ENCODE assay signal across 20 cellular contexts in genomic region chr20:51938557-51939324, GRCh38.
DNase-seq lines count a peak whose midpoint lies in the region; ATAC-seq and TF ChIP-seq lines count a peak whose summit lies in the region.
"Had no signal": no experiment of that assay in that cellular context is flagged by ENCODE, and none has a peak within 500 bp of the region (broad histone marks: within the 10 kb centered on the region; RNA-seq: fewer than 3 reads in every experiment).

No MANE protein-coding gene starts in this region.

- no peak overlapping the region for H3K23ac ChIP-seq in IMR-90 (ENCODE audit: low read depth, low read length)

- H3K9me3 ChIP-seq in IMR-90 (ENCODE audit: control insufficient read depth, insufficient read depth, low read length) (no peaks in the 10 kb centered on the region), PC-9 (ENCODE audit: insufficient read depth, low read depth) (no peaks in the 10 kb centered on the region), colonic mucosa (no peaks in the 10 kb centered on the region)
- H3K9me3 ChIP-seq: gastroesophageal sphincter, SJCRH30 had no signal

- H4K20me1 ChIP-seq in IMR-90 (ENCODE audit: insufficient read depth, low read length): no peaks in the 10 kb centered on the region
- no peaks in the 10 kb centered on the region for H4K20me1 ChIP-seq in PC-9 (ENCODE audit: insufficient read depth)

- 0 out of 2 replicates have a peak, but pooled peaks cover 8% of the 10 kb centered on the region for H3F3A ChIP-seq in PC-9 (ENCODE audit: insufficient read depth, low read depth)

- no peak overlapping the region for H3K9ac ChIP-seq in IMR-90 (ENCODE audit: low read depth, low read length)
- H3K9ac ChIP-seq in colonic mucosa (ENCODE audit: low read depth in 2 of 2, low read length in 2 of 2): no peak overlapping the region

- H3K56ac ChIP-seq in IMR-90 (ENCODE audit: extremely low read depth, insufficient read depth, low read length): no peak overlapping the region

- no peak overlapping the region for H2BK120ac ChIP-seq in IMR-90 (ENCODE audit: low read depth, low read length)

- CTCF ChIA-PET in IMR-90 (lab: Yijun Ruan, JAX) (interaction anchor here (0.6 to 1.4 kb wide), 2 partner anchors 9 to 47 kb away, joined by 3 to 4 read pairs; no protein-coding TSS in a partner anchor), PC-9 (lab: Charles Lee) (interaction anchor here (0.7 to 1.2 kb wide), 2 partner anchors 163 to 268 kb away, joined by 3 to 4 read pairs; no protein-coding TSS in a partner anchor)

- ATAC-seq in IMR-90 (ENCODE audit: low read depth): peak; percentile 72
- ATAC-seq in HG02571 (IDR thresholded peaks at IDR 0.05; ENCODE audit: unreplicated experiment): no peak
- ATAC-seq: activated CD8-positive, alpha-beta memory T cell treated with anti-CD3 and anti-CD28 coated beads, Interleukin-2, amount 10 ng/mL, durations not matched to agents 7 days and 5 days; gastroesophageal sphincter; stimulated activated effector memory CD8-positive, alpha-beta T cell treated with anti-CD3 and anti-CD28 coated beads, Interleukin-12 subunit alpha, Interleukin-12 subunit beta, amount 100 ng/mL, for 72 hours had no signal

- H2BK20ac ChIP-seq in IMR-90 (ENCODE audit: low read depth, low read length): no peak overlapping the region

- H3K4me1 ChIP-seq in IMR-90 (ENCODE audit: control insufficient read depth, insufficient read depth, low read length): peaks cover 6% of the 10 kb centered on the region
- peaks cover 12% of the 10 kb centered on the region for H3K4me1 ChIP-seq in PC-9 (replicated peaks; ENCODE audit: insufficient read depth)
- no peaks in the 10 kb centered on the region for H3K4me1 ChIP-seq in colonic mucosa
- H3K4me1 ChIP-seq: gastroesophageal sphincter, SJCRH30 had no signal

- no peak overlapping the region for H2AK9ac ChIP-seq in IMR-90 (replicated peaks; ENCODE audit: low read depth, low read length, poor library complexity)

- no peaks in the 10 kb centered on the region for H3K9me2 ChIP-seq in PC-9 (ENCODE audit: insufficient read depth)

- H2BK15ac ChIP-seq in IMR-90 (ENCODE audit: low read depth, low read length): 0 out of 3 replicates have a peak overlapping the region, but pooled peaks have one; percentile 65

- H2BK5ac ChIP-seq in IMR-90 (ENCODE audit: low read depth, low read length, poor library complexity, severe bottlenecking): no peak overlapping the region

- BruUV-seq in IMR-90 (replicated peaks; lab: Mats Ljungman, UMichigan) (no TSS peak), PC-9 (replicated peaks; lab: Mats Ljungman, UMichigan) (no TSS peak)

- no peak overlapping the region for H3K4me3 ChIP-seq in IMR-90 (ENCODE audit: insufficient read depth, low read depth, low read length)
- no peak overlapping the region for H3K4me3 ChIP-seq in PC-9
- no peak overlapping the region for H3K4me3 ChIP-seq in colonic mucosa
- H3K4me3 ChIP-seq: gastroesophageal sphincter, SJCRH30 had no signal

- in situ Hi-C loops in IMR-90 (cut with MboI; ENCODE audit: low sequenced_read_pairs): no loop called here

- H3K9me1 ChIP-seq in IMR-90 (ENCODE audit: insufficient read depth, low read length): no peaks in the 10 kb centered on the region

- H3K79me2 ChIP-seq in PC-9 (ENCODE audit: low read depth): no peaks in the 10 kb centered on the region

- no peaks in the 10 kb centered on the region; the same call in 1 of the 2 replicates for H3K27me3 ChIP-seq in IMR-90 (ENCODE audit: control insufficient read depth, insufficient read depth, low read length)
- no peaks in the 10 kb centered on the region for H3K27me3 ChIP-seq in PC-9 (ENCODE audit: insufficient read depth, low read depth)
- no peaks in the 10 kb centered on the region for H3K27me3 ChIP-seq in colonic mucosa

- H3K14ac ChIP-seq in IMR-90 (replicated peaks; ENCODE audit: low read depth, low read length): no peak overlapping the region

- intact Hi-C loops in IMR-90 (cut with micrococcal nuclease): no loop called here
- intact Hi-C loops in PC-9 (cut with micrococcal nuclease; ENCODE audit: unreplicated experiment): no loop called here
- intact Hi-C loops in colonic mucosa (cut with DNase I): no loop called here

- dilution Hi-C loops in IMR-90 (cut with HindIII; ENCODE audit: low sequenced_read_pairs, unreplicated experiment): no loop called here

- no peak overlapping the region for H2AFZ ChIP-seq in IMR-90 (replicated peaks; ENCODE audit: low read length, poor library complexity)
- no peak overlapping the region for H2AFZ ChIP-seq in PC-9

- H2AK5ac ChIP-seq in IMR-90 (ENCODE audit: low read depth, low read length): no peak overlapping the region

- no peak overlapping the region for H4K91ac ChIP-seq in IMR-90 (ENCODE audit: insufficient read depth, low read depth, low read length)

- TF ChIP-seq RAD21 in IMR-90 (IDR thresholded peaks at IDR 0.05; ENCODE audit: low read length): no peak

- H3K79me1 ChIP-seq in IMR-90 (ENCODE audit: low read depth in 1 of 2, low read length in 2 of 2): no peaks in the 10 kb centered on the region

- POLR2A ChIA-PET in IMR-90 (lab: Charles Lee; ENCODE audit: unreplicated experiment): no interaction called here
- POLR2A ChIA-PET in PC-9 (lab: Charles Lee; ENCODE audit: unreplicated experiment): no interaction called here

- no peak for TF ChIP-seq CTCF in IMR-90 (conservative IDR thresholded peaks at IDR 0.05; ENCODE audit: low read depth, low read length)
- no peak for TF ChIP-seq CTCF in PC-9 (conservative IDR thresholded peaks at IDR 0.05)
- no peak for TF ChIP-seq CTCF in colonic mucosa (IDR thresholded peaks at IDR 0.05)

- H3K4ac ChIP-seq in IMR-90 (ENCODE audit: low read depth, low read length): no peak overlapping the region

- no peak overlapping the region for H4K8ac ChIP-seq in IMR-90 (ENCODE audit: low read depth in 2 of 2, low read length in 2 of 2)

- H3K4me2 ChIP-seq in IMR-90 (ENCODE audit: low read depth, low read length) (no peak overlapping the region), PC-9 (peak overlapping the region; percentile 17; the same call in 1 of the 2 replicates)

- H3K36me3 ChIP-seq in IMR-90 (ENCODE audit: control insufficient read depth, insufficient read depth, low read length) (no peaks in the 10 kb centered on the region), PC-9 (ENCODE audit: low read depth) (no peaks in the 10 kb centered on the region), colonic mucosa (no peaks in the 10 kb centered on the region)
- H3K36me3 ChIP-seq: gastroesophageal sphincter, SJCRH30 had no signal

- H3K18ac ChIP-seq in IMR-90 (ENCODE audit: low read depth, low read length): no peak overlapping the region

- no peak for TF ChIP-seq POLR2A in IMR-90 (IDR thresholded peaks at IDR 0.05; ENCODE audit: low read depth, low read length)

- H4K5ac ChIP-seq in IMR-90 (ENCODE audit: low read depth, low read length): no peak overlapping the region

- no peak overlapping the region for H3K27ac ChIP-seq in IMR-90 (ENCODE audit: insufficient read depth, low read length)
- no peak overlapping the region for H3K27ac ChIP-seq in PC-9
- H3K27ac ChIP-seq in colonic mucosa: no peak overlapping the region
- H3K27ac ChIP-seq: gastroesophageal sphincter, SJCRH30 had no signal

- peak; percentile 48 for DNase-seq in COLO829 (ENCODE audit: low spot score)
- DNase-seq in IMR-90: peak; percentile 19
- peak in 1 of 2 experiments; percentile 56 for DNase-seq in PC-9
- peak; percentile 57 for DNase-seq in fibroblast of peridontal ligament (ENCODE audit: extremely low read depth)
- no peak for DNase-seq in RKO (ENCODE audit: low spot score)
- DNase-seq in NCI-H187 (lab: John Stamatoyannopoulos, UW): no peak
- no peak for DNase-seq in colonic mucosa
- DNase-seq: activated CD4-positive, alpha-beta T cell treated with anti-CD3 and anti-CD28 coated beads for 4 hours; activated CD8-positive, alpha-beta memory T cell treated with anti-CD3 and anti-CD28 coated beads, Interleukin-2, amount 10 ng/mL, durations not matched to agents 7 days and 5 days; activated naive CD4-positive, alpha-beta T cell treated with anti-CD3 and anti-CD28 coated beads, Interleukin-2, amount 50 U/mL, for 16 hours; anterior cingulate cortex; dermis blood vessel endothelial cell; NCI-H1092 treated with DMSO at 0.1 percent for 48 hours; NCI-H2081; NCI-H774; SJCRH30; stimulated activated CD4-positive, alpha-beta T cell treated with anti-CD3 and anti-CD28 coated beads, Interleukin-1b, Interleukin-23, amount 100 ng/mL, for 48 hours had no signal

- WGBS in IMR-90 (ENCODE audit: extremely low coverage in 2 of 2, insufficient read length in 1 of 2), 2 experiments: no CpG with 5 or more reads among the region's 5 CpGs

TF ChIP-seq in IMR-90, 13 proteins besides CTCF, POLR2A, EP300 and RAD21:
- no peak for TF ChIP-seq MAZ (IDR thresholded peaks at IDR 0.05; ENCODE audit: borderline replicate concordance, low read depth, low read length)
- TF ChIP-seq RFX5 (IDR thresholded peaks at IDR 0.05; ENCODE audit: low read depth, low read length): no peak
- peak; percentile 73 for TF ChIP-seq CEBPB (IDR thresholded peaks at IDR 0.05; ENCODE audit: low read depth, low read length)

Comparison
In these comparisons a context has a peak if more than half of its experiments do, and no peak if none do; other contexts are left out.
1. DNase-seq: peak in COLO829 (single experiment), IMR-90 (single experiment) and fibroblast of peridontal ligament (single experiment); none in RKO (single experiment), NCI-H187 (0 of 2) and colonic mucosa (single experiment).